ENCODE assay signal across 10 cellular contexts in genomic region chr12:15728118-15728598, GRCh38.
DNase-seq lines count a peak whose midpoint lies in the region; ATAC-seq, FAIRE-seq and TF ChIP-seq lines count a peak whose summit lies in the region.
"Had no signal": no experiment of that assay in that cellular context is flagged by ENCODE, and none has a peak within 500 bp of the region (broad histone marks: within the 10 kb centered on the region; RNA-seq: fewer than 3 reads in every experiment).

No MANE protein-coding gene starts in this region.

- H3K36me3 ChIP-seq in astrocyte (ENCODE audit: insufficient read depth, low read length), result no peaks in the 10 kb centered on the region
- no peaks in the 10 kb centered on the region for H3K36me3 ChIP-seq in suprapubic skin
- no peaks in the 10 kb centered on the region for H3K36me3 ChIP-seq in aorta (ENCODE audit: control insufficient read depth in 1 of 2, insufficient read depth in 2 of 2, low read length in 1 of 2)

- TF ChIP-seq EP300 in suprapubic skin (IDR thresholded peaks at IDR 0.05), result no peak

- TF ChIP-seq POLR2A in suprapubic skin (IDR thresholded peaks at IDR 0.05), result no peak

- no peak overlapping the region for H3K4me3 ChIP-seq in HFF-Myc (replicated peaks; ENCODE audit: low read depth, low read length)
- no peak overlapping the region for H3K4me3 ChIP-seq in astrocyte (ENCODE audit: insufficient read depth, low read depth, low read length)
- H3K4me3 ChIP-seq in suprapubic skin, result no peak overlapping the region
- no peak overlapping the region for H3K4me3 ChIP-seq in aorta (ENCODE audit: low read length in 2 of 2)

- H3K9me3 Mint-ChIP-seq in astrocyte (ENCODE audit: unreplicated experiment), result no peaks in the 10 kb centered on the region

- FAIRE-seq in astrocyte (lab: Jason Lieb, UNC), result peak; percentile 55

- H3K27ac ChIP-seq in astrocyte (ENCODE audit: low read depth, low read length) (peak overlapping the region; percentile 82), suprapubic skin (peak overlapping the region; percentile 23), aorta (ENCODE audit: low read depth in 1 of 2, low read length in 2 of 2) (no peak overlapping the region)
- H3K27ac ChIP-seq: parathyroid adenoma had no signal

- no peaks in the 10 kb centered on the region for H4K20me1 ChIP-seq in astrocyte (ENCODE audit: insufficient read depth, low read length)

- ATAC-seq in aorta (ENCODE audit: low FRiP score), result no peak

- peak overlapping the region; percentile 18 for H2AFZ ChIP-seq in astrocyte (ENCODE audit: low read depth, low read length)
- H2AFZ ChIP-seq: parathyroid adenoma had no signal

- H3K4me1 ChIP-seq in astrocyte (ENCODE audit: insufficient read depth, low read length), result peaks cover 23% of the 10 kb centered on the region
- peaks cover 21% of the 10 kb centered on the region for H3K4me1 ChIP-seq in suprapubic skin
- H3K4me1 ChIP-seq in aorta (ENCODE audit: control insufficient read depth in 1 of 2, insufficient read depth in 2 of 2, low read length in 2 of 2), result peaks cover 0 to 8% of the 10 kb centered on the region in 2 donors
- H3K4me1 ChIP-seq: parathyroid adenoma had no signal

- peaks cover 25% of the 10 kb centered on the region for H3K4me1 Mint-ChIP-seq in astrocyte (ENCODE audit: low read depth, unreplicated experiment)

- 64% methylated on average over 5 of the region's 5 CpGs for WGBS in suprapubic skin
- WGBS in aorta, 2 donors, result 12 to 14% methylated on average over 5 of the region's 5 CpGs

- H3K9me3 ChIP-seq in astrocyte (ENCODE audit: insufficient read depth, low read depth, low read length) (no peaks in the 10 kb centered on the region), suprapubic skin (no peaks in the 10 kb centered on the region), aorta (ENCODE audit: control insufficient read depth, low read length) (no peaks in the 10 kb centered on the region)

- H3K79me2 ChIP-seq in astrocyte (ENCODE audit: insufficient read depth, low read length), result peaks cover 84% of the 10 kb centered on the region
- H3K79me2 ChIP-seq: parathyroid adenoma had no signal

- H3K27me3 ChIP-seq in astrocyte (ENCODE audit: insufficient read depth, low read length) (no peaks in the 10 kb centered on the region), suprapubic skin (no peaks in the 10 kb centered on the region), aorta (ENCODE audit: control insufficient read depth in 1 of 2, insufficient read depth in 2 of 2, low read length in 1 of 2) (no peaks in the 10 kb centered on the region)

- intact Hi-C loops in aorta (cut with DNase I), result no loop called here

- peaks cover 1% of the 10 kb centered on the region for H3K36me3 Mint-ChIP-seq in astrocyte (ENCODE audit: low read depth, unreplicated experiment)

- no peaks in the 10 kb centered on the region for H3K27me3 Mint-ChIP-seq in astrocyte (ENCODE audit: low read depth, unreplicated experiment)

- no peak overlapping the region for H3K4me3 Mint-ChIP-seq in astrocyte (ENCODE audit: unreplicated experiment)

- DNase-seq in HFF-Myc (ENCODE audit: extremely low read depth, low read depth), result peak; percentile 58
- DNase-seq in astrocyte (ENCODE audit: low read depth), result peak; percentile 67
- peak; percentile 61 for DNase-seq in glomerular endothelial cell (ENCODE audit: extremely low read depth, low read depth, low spot score)
- no peak for DNase-seq in suprapubic skin (ENCODE audit: low spot score in 2 of 2)
- DNase-seq in 8988T, result no peak
- DNase-seq in NOMO-1 (lab: John Stamatoyannopoulos, UW; ENCODE audit: unreplicated experiment in 2 of 2), result no peak
- no peak for DNase-seq in amygdala (lab: John Stamatoyannopoulos, UW)
- no peak for DNase-seq in aorta
- DNase-seq: activated CD4-positive, CD25-positive, alpha-beta regulatory T cell had no signal

- peak overlapping the region; percentile 16 for H3K27ac Mint-ChIP-seq in astrocyte (ENCODE audit: unreplicated experiment)

- peak overlapping the region; percentile 74 for H3K4me2 ChIP-seq in astrocyte (ENCODE audit: low read length)

- TF ChIP-seq CTCF in HFF-Myc (IDR thresholded peaks at IDR 0.05; ENCODE audit: low read depth, low read length, missing control alignments) (no peak), astrocyte (IDR thresholded peaks at IDR 0.05; ENCODE audit: insufficient read depth, low read depth, low read length) (no peak), suprapubic skin (IDR thresholded peaks at IDR 0.05) (no peak)

- peak overlapping the region; percentile 49 for H3K9ac ChIP-seq in astrocyte (ENCODE audit: low read length)
- H3K9ac ChIP-seq: parathyroid adenoma had no signal

Comparison
In these comparisons a context has a peak if more than half of its experiments do, and no peak if none do; other contexts are left out.
1. DNase-seq: peak in HFF-Myc (single experiment), astrocyte (single experiment) and glomerular endothelial cell (single experiment); none in suprapubic skin (0 of 2), 8988T (single experiment), NOMO-1 (0 of 2), amygdala (0 of 56) and aorta (0 of 2).
2. H3K27ac ChIP-seq: peak in astrocyte (single experiment) and suprapubic skin (single experiment); none in aorta (0 of 2).